In genomic region chr5:28954074-28954473, GRCh38 we compare ENCODE assay signal across 23 cellular contexts.
"Had no signal": no experiment of that assay in that cellular context is flagged by ENCODE, and none has a peak within 500 bp of the region (broad histone marks: within the 10 kb centered on the region; RNA-seq: fewer than 3 reads in every experiment).

No MANE protein-coding gene starts in this region.

- H3K27ac Mint-ChIP-seq: activated CD4-positive, alpha-beta T cell treated with anti-CD3 and anti-CD28 coated beads for 36 hours; activated naive CD8-positive, alpha-beta T cell treated with anti-CD3 and anti-CD28 coated beads for 36 hours; activated T-helper 1 cell treated with anti-CD3 and anti-CD28 coated beads, Interleukin-12 subunit alpha, Interleukin-12 subunit beta, Interleukin-2, Interleukin-4 antibody, amounts not matched to agents 30 ng/mL and 10 ng/mL and 1 ng/mL, durations not matched to agents 14 hours and 24 hours and 36 hours; naive thymus-derived CD8-positive, alpha-beta T cell; stimulated activated effector memory CD8-positive, alpha-beta T cell treated with anti-CD3 and anti-CD28 coated beads, Interleukin-12 subunit alpha, Interleukin-12 subunit beta, amount 100 ng/mL, for 72 hours; T-helper 2 cell treated with Interferon-gamma antibody and Interleukin-4, amounts not matched to agents 5 μg/mL and 100 μg/mL, for 36 hours; type B pancreatic cell; WTC11 had no signal

- H3K27me3 ChIP-seq: brain microvascular endothelial cell, colonic mucosa, gastrocnemius medialis, heart left ventricle, pancreas, sigmoid colon, stomach had no signal

- H3K4me3 Mint-ChIP-seq: activated CD4-positive, alpha-beta T cell treated with anti-CD3 and anti-CD28 coated beads for 36 hours; activated naive CD8-positive, alpha-beta T cell treated with anti-CD3 and anti-CD28 coated beads for 36 hours; activated T-helper 1 cell treated with anti-CD3 and anti-CD28 coated beads, Interleukin-12 subunit alpha, Interleukin-12 subunit beta, Interleukin-2, Interleukin-4 antibody, amounts not matched to agents 30 ng/mL and 10 ng/mL and 1 ng/mL, durations not matched to agents 14 hours and 24 hours and 36 hours; naive thymus-derived CD8-positive, alpha-beta T cell; stimulated activated effector memory CD8-positive, alpha-beta T cell treated with anti-CD3 and anti-CD28 coated beads, Interleukin-12 subunit alpha, Interleukin-12 subunit beta, amount 100 ng/mL, for 72 hours; T-helper 2 cell treated with Interferon-gamma antibody and Interleukin-4, amounts not matched to agents 5 μg/mL and 100 μg/mL, for 36 hours; type B pancreatic cell; WTC11 had no signal

- H3K4me3 ChIP-seq: colonic mucosa, gastrocnemius medialis, heart left ventricle, pancreas, sigmoid colon, stomach had no signal

- H3K9me3 ChIP-seq: colonic mucosa, gastrocnemius medialis, pancreas, sigmoid colon had no signal

- H3K27me3 Mint-ChIP-seq: activated CD4-positive, alpha-beta T cell treated with anti-CD3 and anti-CD28 coated beads for 36 hours; activated naive CD8-positive, alpha-beta T cell treated with anti-CD3 and anti-CD28 coated beads for 36 hours; naive thymus-derived CD8-positive, alpha-beta T cell had no signal

- H3K4me1 ChIP-seq: colonic mucosa, gastrocnemius medialis, heart left ventricle, pancreas, sigmoid colon, stomach had no signal

- H3K9me3 Mint-ChIP-seq: activated naive CD8-positive, alpha-beta T cell treated with anti-CD3 and anti-CD28 coated beads for 36 hours; activated T-helper 1 cell treated with anti-CD3 and anti-CD28 coated beads, Interleukin-12 subunit alpha, Interleukin-12 subunit beta, Interleukin-2, Interleukin-4 antibody, amounts not matched to agents 30 ng/mL and 10 ng/mL and 1 ng/mL, durations not matched to agents 14 hours and 24 hours and 36 hours; type B pancreatic cell had no signal

- H3K27ac ChIP-seq: brain microvascular endothelial cell, colonic mucosa, gastrocnemius medialis, heart left ventricle, pancreas, sigmoid colon, stomach had no signal

- DNase-seq: activated CD4-positive, alpha-beta T cell treated with anti-CD3 and anti-CD28 coated beads for 36 hours; activated CD4-positive, alpha-beta T cell treated with anti-CD3 and anti-CD28 coated beads, Interleukin-2, amount 50 U/mL, for 48 hours; activated gamma-delta T cell treated with Interleukin-2 at 50 U/mL for 16 hours; activated naive CD8-positive, alpha-beta T cell treated with anti-CD3 and anti-CD28 coated beads for 36 hours; activated T-cell treated with anti-CD3 and anti-CD28 coated beads for 4 hours; anterior cingulate cortex; brain microvascular endothelial cell; central memory CD4-positive, alpha-beta T cell; colonic mucosa; erythroblast; gastrocnemius medialis; heart left ventricle; left cardiac atrium; pancreas; sigmoid colon; stimulated activated CD4-positive, alpha-beta T cell treated with anti-CD3 and anti-CD28 coated beads, Interleukin-4, amount 100 ng/mL, for 24 hours; stomach had no signal

- H3K36me3 Mint-ChIP-seq: activated naive CD8-positive, alpha-beta T cell treated with anti-CD3 and anti-CD28 coated beads for 36 hours; stimulated activated effector memory CD8-positive, alpha-beta T cell treated with anti-CD3 and anti-CD28 coated beads, Interleukin-12 subunit alpha, Interleukin-12 subunit beta, amount 100 ng/mL, for 72 hours; type B pancreatic cell had no signal

- H3K36me3 ChIP-seq: brain microvascular endothelial cell, colonic mucosa, gastrocnemius medialis, heart left ventricle, pancreas, sigmoid colon, stomach had no signal

- H3K4me1 Mint-ChIP-seq: activated CD4-positive, alpha-beta T cell treated with anti-CD3 and anti-CD28 coated beads for 36 hours; activated naive CD8-positive, alpha-beta T cell treated with anti-CD3 and anti-CD28 coated beads for 36 hours; naive thymus-derived CD8-positive, alpha-beta T cell; stimulated activated effector memory CD8-positive, alpha-beta T cell treated with anti-CD3 and anti-CD28 coated beads, Interleukin-12 subunit alpha, Interleukin-12 subunit beta, amount 100 ng/mL, for 72 hours had no signal

- ATAC-seq: activated CD4-positive, alpha-beta T cell treated with anti-CD3 and anti-CD28 coated beads for 36 hours; gastrocnemius medialis; heart left ventricle; left cardiac atrium; naive thymus-derived CD8-positive, alpha-beta T cell; pancreas; stimulated activated effector memory CD8-positive, alpha-beta T cell treated with anti-CD3 and anti-CD28 coated beads, Interleukin-12 subunit alpha, Interleukin-12 subunit beta, amount 100 ng/mL, for 72 hours; WTC11 had no signal
